In genomic region chr18:23401400-23402347, GRCh38 we compare ENCODE assay signal across 10 cellular contexts. TPM values are rescaled to one million over a fixed set of nuclear protein-coding genes. Genes with fewer than 3 reads are reported as not detected.
DNase-seq lines count a peak whose midpoint lies in the region; ATAC-seq, FAIRE-seq and TF ChIP-seq lines count a peak whose summit lies in the region.
"Had no signal": no experiment of that assay in that cellular context is flagged by ENCODE, and none has a peak within 500 bp of the region (broad histone marks: within the 10 kb centered on the region; RNA-seq: fewer than 3 reads in every experiment).

No MANE protein-coding gene starts in this region.

- H3K4me2 ChIP-seq in GM23248 (ENCODE audit: unreplicated experiment) = no peak overlapping the region
- H3K4me2 ChIP-seq: KMS-11 had no signal

- TF ChIP-seq CTCF in fibroblast of mammary gland (conservative IDR thresholded peaks at IDR 0.05; ENCODE audit: control insufficient read depth, insufficient read depth, low read depth, low read length) = no peak
- no peak for TF ChIP-seq CTCF in psoas muscle (IDR thresholded peaks at IDR 0.05)

- H3F3A ChIP-seq in GM23248 (ENCODE audit: insufficient read depth) = no peaks in the 10 kb centered on the region

- 59 to 67% (median 60%) methylated on average over 10 of the region's 10 CpGs for WGBS in psoas muscle, 3 donors
- WGBS in GM23248 (ENCODE audit: low coverage in 1 of 2, low lambda C conversion rate in 2 of 2, missing lambda C conversion rate in 2 of 2), 2 experiments = 78 to 85% methylated on average over 10 of the region's 10 CpGs

- no peaks in the 10 kb centered on the region for H3K27me3 ChIP-seq in NT2/D1 (ENCODE audit: insufficient read depth, insufficient read length)
- H3K27me3 ChIP-seq in psoas muscle (ENCODE audit: insufficient read depth in 3 of 3, low read length in 2 of 3) = no peaks in the 10 kb centered on the region
- no peaks in the 10 kb centered on the region for H3K27me3 ChIP-seq in GM23248 (replicated peaks; ENCODE audit: insufficient read depth)

- peaks cover 7% of the 10 kb centered on the region for H3K36me3 Mint-ChIP-seq in activated T-cell treated with anti-CD3 and anti-CD28 coated beads, Interleukin-2, amount 50 U/mL, for 24 hours (ENCODE audit: low read depth)

- no peak overlapping the region for H3K27ac Mint-ChIP-seq in activated T-cell treated with anti-CD3 and anti-CD28 coated beads, Interleukin-2, amount 50 U/mL, for 24 hours

- in situ Hi-C loops in KBM-7 (cut with MboI; ENCODE audit: low pct_unique_long_range_greater_than_20kb, low sequenced_read_pairs) (loop anchor here (25.0 kb wide), 1 partner anchor 589 kb away; no protein-coding TSS in a partner anchor), GM23248 (cut with MboI) (loop anchor here (25.0 kb wide), 1 partner anchor 589 kb away; no protein-coding TSS in a partner anchor)

- DNase-seq in H54 (ENCODE audit: insufficient read length, low spot score) (peak; percentile 59), NT2/D1 (ENCODE audit: low read depth, low spot score) (peak; percentile 27), fibroblast of mammary gland (ENCODE audit: low read depth) (peak; percentile 35), pulmonary artery endothelial cell (ENCODE audit: low read depth, low spot score) (peak; percentile 98), KBM-7 (no peak), psoas muscle (no peak), GM23248 (no peak)
- DNase-seq in activated T-cell treated with anti-CD3 and anti-CD28 coated beads, Interleukin-2, amount 50 U/mL, for 24 hours = no peak
- DNase-seq: activated CD4-positive, alpha-beta T cell treated with anti-CD3 and anti-CD28 coated beads, Interleukin-2, amount 50 U/mL, for 4 hours had no signal

- no peaks in the 10 kb centered on the region for H3K9me2 ChIP-seq in GM23248 (ENCODE audit: insufficient read depth)

- no peak for ATAC-seq in psoas muscle

- H3K27me3 Mint-ChIP-seq in activated T-cell treated with anti-CD3 and anti-CD28 coated beads, Interleukin-2, amount 50 U/mL, for 24 hours = no peaks in the 10 kb centered on the region

- H3K79me2 ChIP-seq in GM23248 (ENCODE audit: insufficient read depth) = no peaks in the 10 kb centered on the region; the same call in 1 of the 2 replicates

- H3K36me3 ChIP-seq in NT2/D1 (ENCODE audit: insufficient read depth, insufficient read length, low read length) (no peaks in the 10 kb centered on the region), psoas muscle (ENCODE audit: insufficient read depth in 1 of 2, low read depth in 1 of 2) (no peaks in the 10 kb centered on the region), GM23248 (ENCODE audit: low read depth) (no peaks in the 10 kb centered on the region)

- peaks cover 23% of the 10 kb centered on the region for H3K4me1 Mint-ChIP-seq in activated T-cell treated with anti-CD3 and anti-CD28 coated beads, Interleukin-2, amount 50 U/mL, for 24 hours (ENCODE audit: low read depth)

- no peaks in the 10 kb centered on the region for H3K9me3 ChIP-seq in NT2/D1 (ENCODE audit: insufficient read depth, low read length)
- H3K9me3 ChIP-seq in psoas muscle = no peaks in the 10 kb centered on the region
- H3K9me3 ChIP-seq in GM23248 (ENCODE audit: low read depth) = no peaks in the 10 kb centered on the region

- H3K4me3 ChIP-seq in NT2/D1 (ENCODE audit: insufficient read length, low read depth) (no peak overlapping the region), fibroblast of mammary gland (ENCODE audit: control insufficient read depth, low read depth, low read length) (no peak overlapping the region), psoas muscle (no peak overlapping the region), GM23248 (no peak overlapping the region)

- FAIRE-seq in H54 (lab: Jason Lieb, UNC) = peak; percentile 96

- H3K9ac ChIP-seq in NT2/D1 (ENCODE audit: insufficient read length, low read depth) (no peak overlapping the region), GM23248 (no peak overlapping the region)
- H3K9ac ChIP-seq: KMS-11 had no signal

- H3K4me3 Mint-ChIP-seq in activated T-cell treated with anti-CD3 and anti-CD28 coated beads, Interleukin-2, amount 50 U/mL, for 24 hours = no peak overlapping the region

- H4K20me1 ChIP-seq in GM23248 (ENCODE audit: insufficient read depth) = no peaks in the 10 kb centered on the region

- no peak overlapping the region for H3K27ac ChIP-seq in psoas muscle
- no peak overlapping the region for H3K27ac ChIP-seq in GM23248
- H3K27ac ChIP-seq: KMS-11 had no signal

- intact Hi-C loops in psoas muscle (cut with DNase I) = no loop called here

- H3K9me3 Mint-ChIP-seq in activated T-cell treated with anti-CD3 and anti-CD28 coated beads, Interleukin-2, amount 50 U/mL, for 24 hours = no peaks in the 10 kb centered on the region

- TF ChIP-seq POLR2A in H54 (IDR thresholded peaks at IDR 0.05; ENCODE audit: low read depth, low read length) = no peak

- no peak overlapping the region for H2AFZ ChIP-seq in GM23248

- peaks cover 3% of the 10 kb centered on the region for H3K4me1 ChIP-seq in NT2/D1 (ENCODE audit: insufficient read depth, insufficient read length)
- H3K4me1 ChIP-seq in psoas muscle = no peaks in the 10 kb centered on the region
- H3K4me1 ChIP-seq in GM23248 (ENCODE audit: insufficient read depth) = peaks cover 22% of the 10 kb centered on the region; the same call in 1 of the 2 replicates

RNA-seq across cellular contexts. Expression of gene RIOK3, which starts 51.4 kb away (rescaled TPM):
- 50.1 and 58.6 TPM in 2 replicates for total RNA-seq in pulmonary artery endothelial cell
- 100 to 1,000 TPM in 1 of 4 donors, 10 to 100 TPM in 3; 78.6 to 116 (median 89.1) TPM for total RNA-seq in psoas muscle
- polyA plus RNA-seq in psoas muscle = 10 to 100 TPM; 59.6 to 89.9 (median 87.9) TPM
- 71.7 and 89.3 TPM in 2 replicates for total RNA-seq in GM23248 (2014; rRNA removed; shearing (Covaris generic))
- 78.4 and 81.8 TPM in 2 replicates for polyA plus RNA-seq in GM23248 (2016; fragmentation: Nextera tagmentation; extraction: Ambion mirVana)

Comparison
In these comparisons a context has a peak if more than half of its experiments do, and no peak if none do; other contexts are left out.
1. DNase-seq: peak in H54 (single experiment), NT2/D1 (single experiment), fibroblast of mammary gland (single experiment) and pulmonary artery endothelial cell (single experiment); none in activated T-cell treated with anti-CD3 and anti-CD28 coated beads, Interleukin-2, amount 50 U/mL, for 24 hours (single experiment), KBM-7 (single experiment), psoas muscle (0 of 2) and GM23248 (single experiment).